ENCODE assay signal across 11 cellular contexts in the genomic region with DNA sequence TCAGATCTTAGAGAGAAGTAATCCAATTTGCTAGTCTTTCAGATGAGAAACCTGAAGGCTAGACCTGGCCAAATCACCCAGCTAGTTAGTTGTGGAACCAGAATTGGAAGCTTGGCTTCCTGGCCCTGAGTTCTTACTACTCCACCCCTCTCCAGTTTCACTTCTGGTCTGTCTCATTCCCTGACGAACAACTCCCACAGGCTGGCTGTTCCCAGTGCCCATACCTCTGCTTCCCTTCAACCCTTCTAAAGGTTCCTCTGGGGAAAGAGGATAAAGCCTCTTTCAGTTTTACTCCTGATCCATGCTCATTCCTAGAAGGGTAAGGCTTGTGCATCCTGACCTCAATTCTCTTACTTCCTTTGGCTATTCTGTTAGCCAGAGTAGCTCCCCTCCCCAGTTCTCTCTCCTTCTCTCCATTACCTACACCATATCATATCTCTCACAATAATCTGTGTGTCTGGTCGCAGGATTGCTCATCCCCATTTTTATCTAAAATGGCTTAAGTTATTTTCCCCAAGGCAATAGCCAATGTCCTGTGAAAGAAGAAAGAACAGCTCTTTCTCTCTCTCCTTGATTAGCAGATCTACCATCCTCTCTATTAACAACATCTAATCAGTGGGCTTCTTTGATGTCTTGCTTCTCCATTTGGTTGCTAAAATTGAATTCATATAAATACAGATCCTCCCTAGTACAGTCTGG.
"Had no signal": no experiment of that assay in that cellular context is flagged by ENCODE, and none has a peak within 500 bp of the region (broad histone marks: within the 10 kb centered on the region; RNA-seq: fewer than 3 reads in every experiment).

No MANE protein-coding gene starts in this region.

- DNase-seq: activated CD4-positive, alpha-beta T cell treated with anti-CD3 and anti-CD28 coated beads for 1 hour; activated CD4-positive, alpha-beta T cell treated with anti-CD3 and anti-CD28 coated beads, Interleukin-2, amount 50 U/mL, for 4 hours; activated effector memory CD4-positive, alpha-beta T cell treated with Interleukin-2 at 50 U/mL for 16 hours; activated naive CD4-positive, alpha-beta T cell treated with anti-CD3 and anti-CD28 coated beads, Interleukin-2, amount 50 U/mL, for 16 hours; activated T-cell treated with anti-CD3 and anti-CD28 coated beads, Interleukin-2, amount 50 U/mL, for 24 hours; caudate nucleus; hippocampal formation; stimulated activated CD4-positive, alpha-beta T cell treated with anti-CD3 and anti-CD28 coated beads, Interleukin-1b, Interleukin-23, amount 100 ng/mL, for 48 hours; stomach; testis had no signal

- H3K4me1 ChIP-seq: esophagus muscularis mucosa, stomach, testis had no signal

- H3K36me3 ChIP-seq: esophagus muscularis mucosa, stomach had no signal

- H3K27me3 ChIP-seq: esophagus muscularis mucosa, stomach, testis had no signal

- H3K9me3 ChIP-seq: esophagus muscularis mucosa, stomach, testis had no signal

- H3K4me3 ChIP-seq: esophagus muscularis mucosa, stomach, testis had no signal

- H3K27ac ChIP-seq: esophagus muscularis mucosa, stomach, testis had no signal
